9 cellular contexts compared by ENCODE assay signal in the genomic region with DNA sequence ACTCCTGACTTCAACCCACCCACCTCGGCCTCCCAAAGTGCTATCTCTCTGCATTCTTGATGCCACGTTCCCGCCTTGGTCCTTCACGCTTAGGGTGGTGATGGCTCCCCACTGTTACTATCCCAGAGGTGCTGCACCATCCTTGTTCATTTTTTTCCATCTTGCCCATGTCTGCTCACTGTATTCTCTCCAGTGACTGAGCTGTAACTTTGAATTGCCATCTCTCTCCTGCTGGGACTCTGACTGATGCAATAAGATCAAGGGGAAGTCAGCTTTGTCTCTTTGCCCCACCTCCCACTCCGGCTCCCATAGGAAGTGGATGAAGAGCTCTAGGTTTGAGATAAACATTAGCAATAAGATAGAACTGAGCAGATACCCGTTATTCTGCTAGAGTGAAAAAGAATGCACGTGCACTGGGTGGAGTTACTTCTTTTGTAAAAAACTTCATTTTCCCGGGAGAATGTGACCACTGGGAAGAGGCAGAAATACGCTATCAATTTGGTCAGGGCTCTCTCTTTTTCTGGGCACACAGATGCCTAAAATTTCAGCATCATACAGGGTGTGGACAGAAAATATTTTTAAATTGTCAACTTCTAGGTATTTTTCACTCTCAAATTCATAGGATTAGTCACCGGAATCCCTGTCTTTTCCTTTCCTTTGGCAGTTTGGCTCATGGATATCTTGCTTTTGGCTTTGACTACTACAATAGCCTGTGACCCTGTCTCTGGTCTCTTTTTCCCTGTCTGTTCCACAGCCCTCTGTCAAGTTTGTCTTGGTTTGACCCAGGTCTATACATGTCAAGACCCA.
A peak's percentile ranks its signal among the peaks of the same experiment; 100 is the strongest.
DNase-seq lines count a peak whose midpoint lies in the region; ATAC-seq and TF ChIP-seq lines count a peak whose summit lies in the region.
"Had no signal": no experiment of that assay in that cellular context is flagged by ENCODE, and none has a peak within 500 bp of the region (broad histone marks: within the 10 kb centered on the region; RNA-seq: fewer than 3 reads in every experiment).

No MANE protein-coding gene starts in this region.

- peak overlapping the region; percentile 6 to 95 (median 82) for H3K27ac Mint-ChIP-seq in CD4-positive, alpha-beta memory T cell
- H3K27ac Mint-ChIP-seq in osteocyte (ENCODE audit: unreplicated experiment), result peak overlapping the region; percentile 90

- no peaks in the 10 kb centered on the region for H3K36me3 ChIP-seq in CD4-positive, alpha-beta memory T cell (ENCODE audit: insufficient read depth, low read length)
- no peaks in the 10 kb centered on the region for H3K36me3 ChIP-seq in Loucy (ENCODE audit: insufficient read depth, low read length)
- no peaks in the 10 kb centered on the region for H3K36me3 ChIP-seq in adipocyte (ENCODE audit: control insufficient read depth, insufficient read depth, low read length, severe bottlenecking)
- H3K36me3 ChIP-seq: tibial nerve had no signal

- no peak for ATAC-seq in HG03175 (IDR thresholded peaks at IDR 0.05; ENCODE audit: unreplicated experiment)

- H3K27ac ChIP-seq in CD4-positive, alpha-beta memory T cell (ENCODE audit: low read depth, low read length), result no peak overlapping the region

- no peaks in the 10 kb centered on the region for H3K36me3 Mint-ChIP-seq in CD4-positive, alpha-beta memory T cell
- no peaks in the 10 kb centered on the region for H3K36me3 Mint-ChIP-seq in osteocyte (ENCODE audit: unreplicated experiment)

- H3K9me3 ChIP-seq in CD4-positive, alpha-beta memory T cell (ENCODE audit: control insufficient read depth in 1 of 2, low read length in 2 of 2), result no peaks in the 10 kb centered on the region
- no peaks in the 10 kb centered on the region; the same call in 1 of the 2 replicates for H3K9me3 ChIP-seq in Loucy (ENCODE audit: insufficient read depth, low read depth, low read length)
- H3K9me3 ChIP-seq in adipocyte (ENCODE audit: control insufficient read depth, low read length), result peaks cover 5% of the 10 kb centered on the region
- H3K9me3 ChIP-seq: tibial nerve had no signal

- H3K79me2 ChIP-seq in Loucy (ENCODE audit: insufficient read depth, low read length), result no peaks in the 10 kb centered on the region

- CTCF ChIA-PET in CD4-positive, alpha-beta memory T cell (lab: Charles Lee; ENCODE audit: partially characterized antibody), result interaction anchor here (1.1 to 2.0 kb wide), 7 partner anchors 18 to 173 kb away, joined by 3 to 11 read pairs (median 4); partner anchors contain the start of gene ST3GAL5

- no peaks in the 10 kb centered on the region for H3F3A ChIP-seq in Loucy (ENCODE audit: low read depth)

- no peaks in the 10 kb centered on the region for H4K20me1 ChIP-seq in Loucy (ENCODE audit: insufficient read depth, low read length, poor library complexity, severe bottlenecking)

- intact Hi-C loops in CD4-positive, alpha-beta memory T cell (cut with micrococcal nuclease), result no loop called here

- H3K4me3 Mint-ChIP-seq in CD4-positive, alpha-beta memory T cell, result peak overlapping the region in 6 of 8 donors; percentile 2 to 74 (median 13)
- H3K4me3 Mint-ChIP-seq in osteocyte (ENCODE audit: unreplicated experiment), result peak overlapping the region; percentile 36

- no peak overlapping the region for H2AFZ ChIP-seq in Loucy (ENCODE audit: low read length)

- H3K4me1 ChIP-seq in CD4-positive, alpha-beta memory T cell (ENCODE audit: insufficient read depth, low read length), result peaks cover 54% of the 10 kb centered on the region
- H3K4me1 ChIP-seq in Loucy (ENCODE audit: insufficient read depth, low read length, poor library complexity, severe bottlenecking), result peaks cover 66% of the 10 kb centered on the region
- H3K4me1 ChIP-seq in adipocyte (ENCODE audit: control insufficient read depth, insufficient read depth, low read length), result peaks cover 50% of the 10 kb centered on the region

- no peaks in the 10 kb centered on the region for H3K27me3 Mint-ChIP-seq in CD4-positive, alpha-beta memory T cell
- no peaks in the 10 kb centered on the region for H3K27me3 Mint-ChIP-seq in osteocyte (ENCODE audit: unreplicated experiment)

- H3K4me3 ChIP-seq in CD4-positive, alpha-beta memory T cell (ENCODE audit: low read length in 2 of 2), result no peak overlapping the region
- no peak overlapping the region for H3K4me3 ChIP-seq in Loucy (ENCODE audit: low read length, poor library complexity, severe bottlenecking)
- H3K4me3 ChIP-seq in adipocyte (ENCODE audit: low read length), result peak overlapping the region; percentile 25
- H3K4me3 ChIP-seq: tibial nerve had no signal

- POLR2A ChIA-PET in CD4-positive, alpha-beta memory T cell (lab: Charles Lee; ENCODE audit: partially characterized antibody), result interaction anchor here (1.0 to 2.5 kb wide), 4 partner anchors 12 to 111 kb away, joined by 4 to 15 read pairs (median 5); partner anchors contain the start of gene ST3GAL5

- H3K27me3 ChIP-seq in CD4-positive, alpha-beta memory T cell (ENCODE audit: insufficient read depth, low read length), result no peaks in the 10 kb centered on the region
- no peaks in the 10 kb centered on the region for H3K27me3 ChIP-seq in Loucy (ENCODE audit: insufficient read depth, low read length, poor library complexity, severe bottlenecking)
- H3K27me3 ChIP-seq in adipocyte (replicated peaks; ENCODE audit: control insufficient read depth, insufficient read depth, low read length), result no peaks in the 10 kb centered on the region
- H3K27me3 ChIP-seq: tibial nerve had no signal

- no peak for DNase-seq in CD4-positive, alpha-beta memory T cell
- no peak for DNase-seq in adipocyte (ENCODE audit: low read depth)
- DNase-seq in osteocyte (ENCODE audit: extremely low spot score, unreplicated experiment), result no peak
- DNase-seq in NCI-H748 (lab: John Stamatoyannopoulos, UW; ENCODE audit: unreplicated experiment), result no peak
- no peak for DNase-seq in NCI-H2107 treated with DMSO at 0.1 percent for 48 hours (lab: John Stamatoyannopoulos, UW; ENCODE audit: unreplicated experiment)
- DNase-seq in stimulated activated CD4-positive, alpha-beta T cell treated with anti-CD3 and anti-CD28 coated beads, Interleukin-2, amount 100 ng/mL, for 24 hours, result no peak

- peak overlapping the region; percentile 29 for H3K4me2 ChIP-seq in Loucy (ENCODE audit: low read depth, low read length, poor library complexity, severe bottlenecking)

- H3K9ac ChIP-seq in Loucy (ENCODE audit: low read depth, low read length, poor library complexity, severe bottlenecking), result peak overlapping the region; percentile 34
- peak overlapping the region; percentile 34 for H3K9ac ChIP-seq in adipocyte (ENCODE audit: low read length)

- no peaks in the 10 kb centered on the region for H3K9me2 ChIP-seq in Loucy (replicated peaks; ENCODE audit: low read depth, low read length)

- H3K4me1 Mint-ChIP-seq in CD4-positive, alpha-beta memory T cell, result peaks cover 19 to 50% (median 28%) of the 10 kb centered on the region in 4 donors
- H3K4me1 Mint-ChIP-seq in osteocyte (ENCODE audit: unreplicated experiment), result peaks cover 51% of the 10 kb centered on the region

- TF ChIP-seq CTCF in Loucy (conservative IDR thresholded peaks at IDR 0.05; ENCODE audit: low read length) (no peak), osteocyte (IDR thresholded peaks at IDR 0.05) (no peak)

- H3K9me3 Mint-ChIP-seq in CD4-positive, alpha-beta memory T cell, result peaks cover 0 to 8% (median 1%) of the 10 kb centered on the region in 8 donors
- no peaks in the 10 kb centered on the region for H3K9me3 Mint-ChIP-seq in osteocyte (ENCODE audit: unreplicated experiment)
